Comparison of ENCODE assay signal across 1 cellular context in genomic region chr13:49314344-49314882, GRCh38.
TF ChIP-seq lines count a peak whose summit lies in the region.

No MANE protein-coding gene starts in this region.

TF ChIP-seq in GM12878, 131 proteins besides CTCF, POLR2A, EP300 and RAD21 (continued from another document):
- TF ChIP-seq E4F1 (IDR thresholded peaks at IDR 0.05; ENCODE audit: borderline replicate concordance, partially characterized antibody) (no peak), LARP7 (IDR thresholded peaks at IDR 0.05) (no peak), ZBTB33 (IDR thresholded peaks at IDR 0.05) (no peak), PAX8 (IDR thresholded peaks at IDR 0.05) (no peak), EED (IDR thresholded peaks at IDR 0.05; ENCODE audit: low read depth) (no peak), IRF4 (IDR thresholded peaks at IDR 0.05; ENCODE audit: low read depth, low read length) (no peak), ZNF274 (IDR thresholded peaks at IDR 0.05; ENCODE audit: insufficient read depth, insufficient read length) (no peak), RCOR1 (conservative IDR thresholded peaks at IDR 0.05; ENCODE audit: low read depth, low read length) (no peak), HCFC1 (IDR thresholded peaks at IDR 0.05; ENCODE audit: low read length) (no peak), ZNF622 (IDR thresholded peaks at IDR 0.05) (no peak), MEF2A (IDR thresholded peaks at IDR 0.05; ENCODE audit: insufficient read depth, low read depth, low read length) (no peak), BCL11A (IDR thresholded peaks at IDR 0.05; ENCODE audit: low read depth, low read length) (no peak), JUND (IDR thresholded peaks at IDR 0.05; ENCODE audit: low read depth, low read length) (no peak), ZNF217 (IDR thresholded peaks at IDR 0.05) (no peak), NR2F1 (conservative IDR thresholded peaks at IDR 0.05) (no peak), JUNB (IDR thresholded peaks at IDR 0.05) (no peak)
